In the genomic region with DNA sequence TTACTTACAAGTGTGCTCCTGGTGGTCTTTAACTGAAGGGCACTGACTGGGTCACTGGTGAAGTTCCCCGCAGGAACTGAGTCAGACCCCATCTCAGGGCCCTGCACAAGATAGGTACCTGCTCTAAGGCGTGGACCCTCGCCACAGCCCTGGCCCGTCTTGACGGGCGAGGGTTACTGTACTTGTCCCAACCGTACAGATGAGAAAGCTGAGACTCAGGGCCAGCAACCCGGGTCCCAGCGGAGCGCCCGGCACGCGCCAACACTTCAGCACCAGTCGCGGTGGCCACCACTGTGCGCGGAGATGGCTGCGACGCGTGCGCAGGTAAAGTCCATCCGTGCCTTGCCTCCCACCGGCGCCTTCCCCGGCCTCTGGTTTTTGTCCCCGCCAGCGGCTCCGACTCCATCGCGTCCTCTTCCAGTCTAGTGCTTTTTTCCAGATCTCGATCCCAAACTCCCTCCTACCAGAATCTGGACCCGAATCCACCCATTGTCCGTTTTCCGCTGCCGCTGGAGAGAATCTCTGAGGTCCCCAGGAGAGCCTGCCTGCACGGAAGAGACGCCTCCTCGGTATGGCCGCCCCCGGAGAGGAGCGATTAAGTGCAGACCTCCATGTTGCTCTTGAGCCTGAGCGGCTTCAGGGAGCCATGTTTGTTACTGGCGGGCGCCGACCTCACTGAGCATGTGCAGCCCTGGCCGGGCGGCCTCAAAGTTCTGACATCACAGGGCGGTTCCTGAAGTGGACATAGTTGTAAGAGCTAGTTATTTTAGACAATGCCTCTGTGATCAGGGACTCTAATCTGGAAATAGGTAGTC, we compare ENCODE assay signal across 8 cellular contexts.
DNase-seq lines count a peak whose midpoint lies in the region; ATAC-seq and TF ChIP-seq lines count a peak whose summit lies in the region.
"Not testable (repeated sequence)": the region's sequence is repeated elsewhere in the genome, so short reads cannot be mapped to it uniquely, and the experiment has no call there.

No MANE protein-coding gene starts in this region.

- not testable (repeated sequence) for H3K36me3 Mint-ChIP-seq in CD8-positive, alpha-beta T cell; activated naive CD8-positive, alpha-beta T cell treated with anti-CD3 and anti-CD28 coated beads, Interleukin-2, amount 10 ng/mL, durations not matched to agents 7 days and 5 days

- H3K27ac Mint-ChIP-seq in CD8-positive, alpha-beta T cell: peak overlapping the region; percentile 49
- H3K27ac Mint-ChIP-seq in activated naive CD8-positive, alpha-beta T cell treated with anti-CD3 and anti-CD28 coated beads, Interleukin-2, amount 10 ng/mL, durations not matched to agents 7 days and 5 days: peak overlapping the region; percentile 69
- H3K27ac Mint-ChIP-seq in stimulated activated naive CD8-positive, alpha-beta T cell treated with anti-CD3 and anti-CD28 coated beads, Interleukin-15, amount 100 ng/mL, for 72 hours: peak overlapping the region in 1 of 2 donors; percentile 99

- not testable (repeated sequence) for H3K27me3 Mint-ChIP-seq in CD8-positive, alpha-beta T cell (ENCODE audit: low read depth); activated naive CD8-positive, alpha-beta T cell treated with anti-CD3 and anti-CD28 coated beads, Interleukin-2, amount 10 ng/mL, durations not matched to agents 7 days and 5 days; stimulated activated naive CD8-positive, alpha-beta T cell treated with anti-CD3 and anti-CD28 coated beads, Interleukin-15, amount 100 ng/mL, for 72 hours

- not testable (repeated sequence) for H3K9me3 Mint-ChIP-seq in CD8-positive, alpha-beta T cell; activated naive CD8-positive, alpha-beta T cell treated with anti-CD3 and anti-CD28 coated beads, Interleukin-2, amount 10 ng/mL, durations not matched to agents 7 days and 5 days; stimulated activated naive CD8-positive, alpha-beta T cell treated with anti-CD3 and anti-CD28 coated beads, Interleukin-15, amount 100 ng/mL, for 72 hours

- H3K36me3 ChIP-seq in CD8-positive, alpha-beta T cell (ENCODE audit: insufficient read depth, low read length); MG63; liver (ENCODE audit: control insufficient read depth in 4 of 4, insufficient read depth in 3 of 4, low read depth in 1 of 4, low read length in 3 of 4): not testable (repeated sequence)

- not testable (repeated sequence) for H3K4me1 Mint-ChIP-seq in CD8-positive, alpha-beta T cell (ENCODE audit: low read depth); activated naive CD8-positive, alpha-beta T cell treated with anti-CD3 and anti-CD28 coated beads, Interleukin-2, amount 10 ng/mL, durations not matched to agents 7 days and 5 days; stimulated activated naive CD8-positive, alpha-beta T cell treated with anti-CD3 and anti-CD28 coated beads, Interleukin-15, amount 100 ng/mL, for 72 hours

- H3K9ac ChIP-seq in liver (ENCODE audit: low read depth in 1 of 2, low read length in 2 of 2): peak overlapping the region in 1 of 2 donors; percentile 53

- not testable (repeated sequence) for H3K9me3 ChIP-seq in CD8-positive, alpha-beta T cell (ENCODE audit: low read length); MG63; liver (ENCODE audit: control insufficient read depth in 4 of 4, low read length in 3 of 4)

- POLR2A ChIA-PET in CD8-positive, alpha-beta T cell (lab: Charles Lee); activated naive CD8-positive, alpha-beta T cell treated with anti-CD3 and anti-CD28 coated beads, Interleukin-2, amount 10 ng/mL, durations not matched to agents 7 days and 5 days (lab: Charles Lee): not testable (repeated sequence)

- H3K4me1 ChIP-seq in CD8-positive, alpha-beta T cell (ENCODE audit: insufficient read depth, low read length); liver (ENCODE audit: control insufficient read depth in 4 of 4, insufficient read depth in 4 of 4, low read length in 3 of 4): not testable (repeated sequence)

- H3K27me3 ChIP-seq in CD8-positive, alpha-beta T cell (ENCODE audit: insufficient read depth, low read length); MG63; liver (ENCODE audit: control insufficient read depth in 4 of 4, insufficient read depth in 4 of 4, low read length in 3 of 4): not testable (repeated sequence)

- peak; percentile 14 to 81 (median 62) for DNase-seq in CD8-positive, alpha-beta T cell
- DNase-seq in MG63: peak; percentile 2
- DNase-seq in activated CD4-positive, alpha-beta T cell treated with anti-CD3 and anti-CD28 coated beads for 4 hours: peak; percentile 46 to 53
- peak; percentile 48 for DNase-seq in activated naive CD8-positive, alpha-beta T cell treated with anti-CD3 and anti-CD28 coated beads, Interleukin-2, amount 10 ng/mL, durations not matched to agents 7 days and 5 days
- peak; percentile 1 for DNase-seq in fibroblast of gingiva (ENCODE audit: low read depth)
- peak; percentile 4 for DNase-seq in retinal pigment epithelial cell (ENCODE audit: low read depth)
- DNase-seq in stimulated activated naive CD8-positive, alpha-beta T cell treated with anti-CD3 and anti-CD28 coated beads, Interleukin-15, amount 100 ng/mL, for 72 hours: peak; percentile 53 to 64

- TF ChIP-seq RAD21 in liver (IDR thresholded peaks at IDR 0.05): not testable (repeated sequence)

- CTCF ChIA-PET in CD8-positive, alpha-beta T cell (lab: Charles Lee): not testable (repeated sequence)

- intact Hi-C loops in CD8-positive, alpha-beta T cell (cut with DNase I, micrococcal nuclease): not testable (repeated sequence)

- ATAC-seq in CD8-positive, alpha-beta T cell; activated naive CD8-positive, alpha-beta T cell treated with anti-CD3 and anti-CD28 coated beads, Interleukin-2, amount 10 ng/mL, durations not matched to agents 7 days and 5 days (ENCODE audit: low read depth); stimulated activated naive CD8-positive, alpha-beta T cell treated with anti-CD3 and anti-CD28 coated beads, Interleukin-15, amount 100 ng/mL, for 72 hours: not testable (repeated sequence)

- H3K27ac ChIP-seq in CD8-positive, alpha-beta T cell (ENCODE audit: low read depth, low read length): peak overlapping the region; percentile 48
- H3K27ac ChIP-seq in liver (ENCODE audit: low read depth in 1 of 2, low read length in 2 of 2): peak overlapping the region in 1 of 2 donors; percentile 42

- TF ChIP-seq CTCF in CD8-positive, alpha-beta T cell (IDR thresholded peaks at IDR 0.05); liver (IDR thresholded peaks at IDR 0.05; ENCODE audit: low read depth, low read length, missing input control); retinal pigment epithelial cell (conservative IDR thresholded peaks at IDR 0.05; ENCODE audit: low read depth, low read length): not testable (repeated sequence)

- peak overlapping the region; percentile 39 for H3K4me3 ChIP-seq in CD8-positive, alpha-beta T cell (ENCODE audit: low read depth, low read length)
- H3K4me3 ChIP-seq in MG63: not testable (repeated sequence)
- H3K4me3 ChIP-seq in liver (ENCODE audit: low read depth in 1 of 3, low read length in 3 of 3): peak overlapping the region in 2 of 3 donors; percentile 38 to 41
- peak overlapping the region; percentile 50 for H3K4me3 ChIP-seq in retinal pigment epithelial cell (ENCODE audit: low read length)

- H3K4me3 Mint-ChIP-seq in CD8-positive, alpha-beta T cell: peak overlapping the region; percentile 72
- H3K4me3 Mint-ChIP-seq in activated naive CD8-positive, alpha-beta T cell treated with anti-CD3 and anti-CD28 coated beads, Interleukin-2, amount 10 ng/mL, durations not matched to agents 7 days and 5 days: peak overlapping the region; percentile 49
- peak overlapping the region; percentile 79 to 99 for H3K4me3 Mint-ChIP-seq in stimulated activated naive CD8-positive, alpha-beta T cell treated with anti-CD3 and anti-CD28 coated beads, Interleukin-15, amount 100 ng/mL, for 72 hours

- 6% methylated on average over 42 of the region's 48 CpGs for WGBS in liver

TF ChIP-seq in liver, 16 proteins besides CTCF, POLR2A, EP300 and RAD21:
- TF ChIP-seq YY1 (IDR thresholded peaks at IDR 0.05): peak; percentile 97
- TF ChIP-seq, protein P1, sequence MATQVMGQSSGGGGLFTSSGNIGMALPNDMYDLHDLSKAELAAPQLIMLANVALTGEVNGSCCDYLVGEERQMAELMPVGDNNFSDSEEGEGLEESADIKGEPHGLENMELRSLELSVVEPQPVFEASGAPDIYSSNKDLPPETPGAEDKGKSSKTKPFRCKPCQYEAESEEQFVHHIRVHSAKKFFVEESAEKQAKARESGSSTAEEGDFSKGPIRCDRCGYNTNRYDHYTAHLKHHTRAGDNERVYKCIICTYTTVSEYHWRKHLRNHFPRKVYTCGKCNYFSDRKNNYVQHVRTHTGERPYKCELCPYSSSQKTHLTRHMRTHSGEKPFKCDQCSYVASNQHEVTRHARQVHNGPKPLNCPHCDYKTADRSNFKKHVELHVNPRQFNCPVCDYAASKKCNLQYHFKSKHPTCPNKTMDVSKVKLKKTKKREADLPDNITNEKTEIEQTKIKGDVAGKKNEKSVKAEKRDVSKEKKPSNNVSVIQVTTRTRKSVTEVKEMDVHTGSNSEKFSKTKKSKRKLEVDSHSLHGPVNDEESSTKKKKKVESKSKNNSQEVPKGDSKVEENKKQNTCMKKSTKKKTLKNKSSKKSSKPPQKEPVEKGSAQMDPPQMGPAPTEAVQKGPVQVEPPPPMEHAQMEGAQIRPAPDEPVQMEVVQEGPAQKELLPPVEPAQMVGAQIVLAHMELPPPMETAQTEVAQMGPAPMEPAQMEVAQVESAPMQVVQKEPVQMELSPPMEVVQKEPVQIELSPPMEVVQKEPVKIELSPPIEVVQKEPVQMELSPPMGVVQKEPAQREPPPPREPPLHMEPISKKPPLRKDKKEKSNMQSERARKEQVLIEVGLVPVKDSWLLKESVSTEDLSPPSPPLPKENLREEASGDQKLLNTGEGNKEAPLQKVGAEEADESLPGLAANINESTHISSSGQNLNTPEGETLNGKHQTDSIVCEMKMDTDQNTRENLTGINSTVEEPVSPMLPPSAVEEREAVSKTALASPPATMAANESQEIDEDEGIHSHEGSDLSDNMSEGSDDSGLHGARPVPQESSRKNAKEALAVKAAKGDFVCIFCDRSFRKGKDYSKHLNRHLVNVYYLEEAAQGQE (IDR thresholded peaks at IDR 0.05): peak; percentile 92

Comparison
In these comparisons a context has a peak if more than half of its experiments do, and no peak if none do; other contexts are left out.
1. DNase-seq: peak in every context shown above with its lines; median percentile 62 in CD8-positive, alpha-beta T cell; 58 in stimulated activated naive CD8-positive, alpha-beta T cell treated with anti-CD3 and anti-CD28 coated beads, Interleukin-15, amount 100 ng/mL, for 72 hours; 50 in activated CD4-positive, alpha-beta T cell treated with anti-CD3 and anti-CD28 coated beads for 4 hours; 48 in activated naive CD8-positive, alpha-beta T cell treated with anti-CD3 and anti-CD28 coated beads, Interleukin-2, amount 10 ng/mL, durations not matched to agents 7 days and 5 days; 4 in retinal pigment epithelial cell; 2 in MG63; 1 in fibroblast of gingiva.